In the genomic region with DNA sequence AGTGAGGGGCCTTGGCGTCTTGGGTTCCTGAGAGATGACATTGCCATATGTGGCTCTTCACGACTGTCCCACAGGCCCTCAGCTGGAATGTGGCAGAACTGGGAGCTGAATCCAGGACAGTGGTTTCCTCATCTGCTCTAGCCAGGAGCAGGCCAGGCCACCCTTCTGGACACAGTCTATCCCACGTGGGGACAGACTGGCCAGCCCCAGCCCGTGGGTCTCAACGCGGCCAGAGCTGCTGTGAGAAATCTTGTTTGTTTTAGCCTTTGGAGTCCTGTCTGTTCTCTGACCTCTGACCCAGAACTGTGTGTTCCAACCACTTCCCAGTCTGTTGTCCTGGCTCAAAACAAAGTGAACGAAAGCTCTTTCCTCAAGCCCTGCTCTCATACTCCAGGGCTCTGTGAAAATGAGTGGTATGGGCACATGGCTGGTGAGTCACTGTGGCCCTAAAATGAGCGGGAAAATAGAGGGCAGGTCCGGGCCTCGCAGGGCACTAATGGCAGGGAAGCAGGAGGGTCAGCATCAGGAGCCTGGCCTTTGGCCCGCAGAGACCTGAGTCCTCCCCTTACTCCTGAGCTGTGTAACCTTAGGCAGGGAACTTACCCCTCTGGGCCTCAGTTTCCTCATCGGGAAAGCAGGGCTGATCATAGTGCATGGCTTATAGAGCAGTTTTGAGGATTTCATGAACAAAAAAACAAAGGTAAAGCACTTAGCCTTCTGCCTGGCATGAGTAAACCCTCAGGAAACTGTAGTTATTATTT, we compare ENCODE assay signal across 11 cellular contexts. TPM values are rescaled to one million over a fixed set of nuclear protein-coding genes. Genes with fewer than 3 reads are reported as not detected.
DNase-seq lines count a peak whose midpoint lies in the region; FAIRE-seq and TF ChIP-seq lines count a peak whose summit lies in the region.
"Had no signal": no experiment of that assay in that cellular context is flagged by ENCODE, and none has a peak within 500 bp of the region (broad histone marks: within the 10 kb centered on the region; RNA-seq: fewer than 3 reads in every experiment).

No MANE protein-coding gene starts in this region.

- in situ Hi-C loops in mammary epithelial cell (cut with MboI; ENCODE audit: low sequenced_read_pairs in 2 of 2), result loop anchor here (10.0 to 25.0 kb wide), 3 partner anchors 467 to 737 kb away; no protein-coding TSS in a partner anchor

- H3K9me3 ChIP-seq in mammary epithelial cell (replicated peaks; ENCODE audit: insufficient read depth, low read length), result no peaks in the 10 kb centered on the region
- H3K9me3 ChIP-seq in vagina, result no peaks in the 10 kb centered on the region
- no peaks in the 10 kb centered on the region for H3K9me3 ChIP-seq in A673 (ENCODE audit: low read depth, low read length, poor library complexity, severe bottlenecking)

- TF ChIP-seq CTCF in MCF 10A (IDR thresholded peaks at IDR 0.05; ENCODE audit: unreplicated experiment), result no peak
- TF ChIP-seq CTCF in mammary epithelial cell (conservative IDR thresholded peaks at IDR 0.05 in 1 of 2, IDR thresholded peaks at IDR 0.05 in 1 of 2; ENCODE audit: extremely low read depth in 1 of 2, insufficient read depth in 1 of 2, low read depth in 1 of 2, low read length in 2 of 2), result no peak
- TF ChIP-seq CTCF in neural crest cell (conservative IDR thresholded peaks at IDR 0.05), result no peak
- TF ChIP-seq CTCF in vagina (IDR thresholded peaks at IDR 0.05), result no peak
- TF ChIP-seq CTCF in D721Med (IDR thresholded peaks at IDR 0.05; ENCODE audit: insufficient read depth, missing control alignments), result no peak
- TF ChIP-seq CTCF in A673 (conservative IDR thresholded peaks at IDR 0.05; ENCODE audit: low read depth, low read length), result no peak

- H3K4me3 Mint-ChIP-seq in MCF 10A (ENCODE audit: unreplicated experiment) (no peak overlapping the region), neural crest cell (no peak overlapping the region)

- dilution Hi-C loops in mammary epithelial cell (cut with HindIII; ENCODE audit: low sequenced_read_pairs), result no loop called here

- no peak for FAIRE-seq in D721Med (lab: Jason Lieb, UNC)

- H3K27ac Mint-ChIP-seq in MCF 10A (ENCODE audit: low read depth, unreplicated experiment) (peak overlapping the region; percentile 99), neural crest cell (ENCODE audit: unreplicated experiment) (peak overlapping the region; percentile 93)

- BruUV-seq in MCF 10A (replicated peaks; lab: Mats Ljungman, UMichigan) (no TSS peak), mammary epithelial cell (replicated peaks; lab: Mats Ljungman, UMichigan) (no TSS peak), A673 (replicated peaks; lab: Mats Ljungman, UMichigan) (no TSS peak)

- H3K4me1 Mint-ChIP-seq in MCF 10A (ENCODE audit: insufficient read depth, unreplicated experiment) (peaks cover 46% of the 10 kb centered on the region), neural crest cell (peaks cover 62% of the 10 kb centered on the region)

- peaks cover 19% of the 10 kb centered on the region for H3K36me3 Mint-ChIP-seq in MCF 10A (ENCODE audit: insufficient read depth, unreplicated experiment)
- no peaks in the 10 kb centered on the region for H3K36me3 Mint-ChIP-seq in neural crest cell (ENCODE audit: low read depth)

- H3K36me3 ChIP-seq in mammary epithelial cell (ENCODE audit: insufficient read depth, low read length) (no peaks in the 10 kb centered on the region), vagina (no peaks in the 10 kb centered on the region), A673 (ENCODE audit: insufficient read depth, low read length, poor library complexity, severe bottlenecking) (no peaks in the 10 kb centered on the region)

- H2AFZ ChIP-seq in mammary epithelial cell (ENCODE audit: low read depth, low read length), result no peak overlapping the region

- H3K79me2 ChIP-seq in mammary epithelial cell (ENCODE audit: insufficient read depth, low read length), result no peaks in the 10 kb centered on the region

- H3K4me1 ChIP-seq in mammary epithelial cell (ENCODE audit: insufficient read depth, low read length), result peaks cover 23% of the 10 kb centered on the region
- H3K4me1 ChIP-seq in vagina, result peaks cover 58% of the 10 kb centered on the region
- H3K4me1 ChIP-seq in A673 (ENCODE audit: insufficient read depth, low read length, poor library complexity, severe bottlenecking), result peaks cover 6% of the 10 kb centered on the region

- H3K4me3 ChIP-seq in mammary epithelial cell (replicated peaks in 1 of 3; ENCODE audit: insufficient read depth in 1 of 3, low read depth in 2 of 3, low read length in 3 of 3) (no peak overlapping the region), vagina (no peak overlapping the region), A673 (ENCODE audit: low read depth, low read length, poor library complexity, severe bottlenecking) (no peak overlapping the region)

- no peak overlapping the region for H3K27ac ChIP-seq in mammary epithelial cell (ENCODE audit: insufficient read depth, low read depth, low read length)
- H3K27ac ChIP-seq in vagina, result peak overlapping the region; percentile 88
- H3K27ac ChIP-seq in A673 (ENCODE audit: low read depth, low read length, poor library complexity, severe bottlenecking), result no peak overlapping the region

- POLR2A ChIA-PET in MCF 10A (lab: Yijun Ruan, JAX) (interaction anchor here (0.6 to 6.0 kb wide), 8 partner anchors 8 to 480 kb away, joined by 3 to 82 read pairs (median 4); no protein-coding TSS in a partner anchor), A673 (lab: Charles Lee; ENCODE audit: low non-redundant PET) (no interaction called here)

- CTCF ChIA-PET in MCF 10A (lab: Yijun Ruan, JAX) (interaction anchor here (0.6 to 2.2 kb wide), 13 partner anchors 11 to 480 kb away, joined by 3 to 14 read pairs (median 4); partner anchors contain the start of genes ELL2 and GLRX), mammary epithelial cell (lab: Charles Lee; ENCODE audit: low non-redundant PET) (no interaction called here), A673 (lab: Charles Lee) (no interaction called here)

- no peaks in the 10 kb centered on the region for H3K9me3 Mint-ChIP-seq in MCF 10A (ENCODE audit: unreplicated experiment)
- no peaks in the 10 kb centered on the region for H3K9me3 Mint-ChIP-seq in neural crest cell
- H3K9me3 Mint-ChIP-seq: immature natural killer cell had no signal

- DNase-seq in MCF 10A (ENCODE audit: unreplicated experiment) (peak; percentile 34), mammary epithelial cell (no peak), fibroblast of the conjunctiva (ENCODE audit: low read depth) (peak; percentile 53), neural crest cell (ENCODE audit: low read depth, low spot score) (peak; percentile 5), vagina (ENCODE audit: extremely low spot score in 2 of 2) (peak in 1 of 2 donors; percentile 97), iPS-NIHi7 (ENCODE audit: extremely low spot score) (no peak), D721Med (ENCODE audit: insufficient read length, low spot score) (no peak), A673 (ENCODE audit: low spot score) (no peak)
- DNase-seq: activated gamma-delta T cell, immature natural killer cell, NCI-H1417 treated with DMSO at 0.1 percent for 48 hours had no signal

- no peak overlapping the region for H3K4me2 ChIP-seq in mammary epithelial cell (ENCODE audit: insufficient read depth, low read depth, low read length)

- no peak overlapping the region for H3K9ac ChIP-seq in mammary epithelial cell (ENCODE audit: insufficient read depth, low read length)

- H3K27me3 Mint-ChIP-seq in MCF 10A (ENCODE audit: insufficient read depth, unreplicated experiment) (no peaks in the 10 kb centered on the region), neural crest cell (ENCODE audit: low read depth) (no peaks in the 10 kb centered on the region)

- WGBS in mammary epithelial cell (ENCODE audit: low coverage, missing lambda C conversion rate), result 97% methylated on average over 10 of the region's 12 CpGs

- TF ChIP-seq POLR2A in vagina (IDR thresholded peaks at IDR 0.05), result no peak

- intact Hi-C loops in MCF 10A (cut with micrococcal nuclease), result loop anchor here (5.0 kb wide), 1 partner anchor 650 kb away; no protein-coding TSS in a partner anchor
- intact Hi-C loops in mammary epithelial cell (cut with micrococcal nuclease), result loop anchor here (5.0 to 10.0 kb wide), 5 partner anchors 210 to 827 kb away; partner anchors contain the start of gene PCSK1
- intact Hi-C loops in vagina (cut with DNase I), result loop anchor here (5.0 to 10.0 kb wide), 2 partner anchors 123 to 480 kb away; partner anchors contain the start of gene RHOBTB3
- intact Hi-C loops in A673 (cut with micrococcal nuclease; ENCODE audit: unreplicated experiment), result loop anchor here (5.0 kb wide), 1 partner anchor 745 kb away; no protein-coding TSS in a partner anchor

- H3K27me3 ChIP-seq in mammary epithelial cell (ENCODE audit: insufficient read depth, low read length) (no peaks in the 10 kb centered on the region), vagina (no peaks in the 10 kb centered on the region), A673 (replicated peaks; ENCODE audit: insufficient read depth, low read depth, low read length, poor library complexity) (no peaks in the 10 kb centered on the region)

- H4K20me1 ChIP-seq in mammary epithelial cell (ENCODE audit: insufficient read depth, low read length), result no peaks in the 10 kb centered on the region

RNA-seq across cellular contexts. Expression of gene GLRX, which starts 34.8 kb away (rescaled TPM):
- 41.4 and 59.2 TPM in 2 replicates for total RNA-seq in MCF 10A (2022)
- total RNA-seq in mammary epithelial cell, result 1 to 10 TPM; 3.5 to 8.3 TPM
- polyA plus RNA-seq in mammary epithelial cell, result 8.4 TPM
- polyA minus RNA-seq in mammary epithelial cell, result not detected
- total RNA-seq in neural crest cell, result 10.3 and 10.4 TPM in 2 replicates
- 63.3 TPM for total RNA-seq in vagina
- 27.3 and 28.6 TPM in 2 replicates for total RNA-seq in A673 (2021)

Comparison
In these comparisons a context has a peak if more than half of its experiments do, and no peak if none do; other contexts are left out.
1. DNase-seq: peak in MCF 10A (single experiment), fibroblast of the conjunctiva (single experiment) and neural crest cell (single experiment); none in mammary epithelial cell (single experiment), iPS-NIHi7 (single experiment), D721Med (single experiment) and A673 (single experiment).